26 cellular contexts compared by ENCODE assay signal in the genomic region with DNA sequence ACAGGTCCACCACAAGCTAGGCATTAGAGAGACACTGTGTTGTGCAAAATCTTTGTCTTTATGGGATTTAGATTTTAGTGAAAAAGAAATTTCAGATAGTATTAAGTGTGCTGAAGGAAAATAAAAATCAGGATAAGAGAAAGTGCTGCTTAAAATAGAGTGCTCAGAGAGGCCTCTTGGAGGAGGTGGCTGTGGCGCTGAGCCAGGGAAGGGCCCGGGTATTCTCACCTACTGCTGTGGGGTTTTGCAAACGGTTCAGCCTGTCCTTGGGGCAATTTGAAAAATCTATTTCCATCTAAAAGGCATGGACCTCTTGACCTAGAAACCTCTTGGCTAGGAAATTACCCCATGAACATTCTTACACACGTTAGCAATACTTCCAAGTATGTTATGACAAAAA.
"Had no signal": no experiment of that assay in that cellular context is flagged by ENCODE, and none has a peak within 500 bp of the region (broad histone marks: within the 10 kb centered on the region; RNA-seq: fewer than 3 reads in every experiment).

No MANE protein-coding gene starts in this region.

- H3K4me3 ChIP-seq: ascending aorta, breast epithelium, cardiac muscle cell, esophagus muscularis mucosa, gastroesophageal sphincter had no signal

- H3K9me3 ChIP-seq: ascending aorta, breast epithelium had no signal

- ATAC-seq: activated CD4-positive, alpha-beta T cell treated with anti-CD3 and anti-CD28 coated beads for 36 hours; activated CD8-positive, alpha-beta memory T cell treated with anti-CD3 and anti-CD28 coated beads, Interleukin-2, amount 10 ng/mL, durations not matched to agents 7 days and 5 days; activated CD8-positive, alpha-beta T cell treated with anti-CD3 and anti-CD28 coated beads, Interleukin-2, amount 10 ng/mL, durations not matched to agents 7 days and 5 days; activated naive CD8-positive, alpha-beta T cell treated with anti-CD3 and anti-CD28 coated beads, Interleukin-2, amount 50 U/mL, for 24 hours; effector memory CD8-positive, alpha-beta T cell; gastroesophageal sphincter had no signal

- H3K27ac ChIP-seq: ascending aorta, breast epithelium, cardiac muscle cell, esophagus muscularis mucosa, gastroesophageal sphincter had no signal

- H3K4me1 ChIP-seq: ascending aorta, breast epithelium, esophagus muscularis mucosa, gastroesophageal sphincter had no signal

- H3K27me3 ChIP-seq: ascending aorta, breast epithelium, cardiac muscle cell had no signal

- H3K36me3 ChIP-seq: ascending aorta, breast epithelium, cardiac muscle cell, esophagus muscularis mucosa, gastroesophageal sphincter had no signal

- DNase-seq: activated CD4-positive, alpha-beta memory T cell treated with anti-CD3 and anti-CD28 coated beads for 36 hours; activated CD4-positive, alpha-beta T cell treated with anti-CD3 and anti-CD28 coated beads for 36 hours; activated CD4-positive, alpha-beta T cell treated with anti-CD3 and anti-CD28 coated beads, Interleukin-2, amount 10 ng/mL, durations not matched to agents 24 days and 14 days; activated CD4-positive, CD25-positive, alpha-beta regulatory T cell; activated CD4-positive, CD25-positive, alpha-beta regulatory T cell treated with anti-CD3 and anti-CD28 coated beads, Interleukin-2, amount 50 U/mL, for 72 hours; activated CD8-positive, alpha-beta memory T cell treated with anti-CD3 and anti-CD28 coated beads, Interleukin-2, amount 10 ng/mL, durations not matched to agents 7 days and 5 days; activated CD8-positive, alpha-beta memory T cell treated with anti-CD3 and anti-CD28 coated beads, Interleukin-2, amount 50 U/mL, for 4 hours; activated CD8-positive, alpha-beta T cell treated with anti-CD3 and anti-CD28 coated beads, Interleukin-2, amount 10 ng/mL, durations not matched to agents 7 days and 5 days; activated effector memory CD4-positive, alpha-beta T cell treated with anti-CD3 and anti-CD28 coated beads, Interleukin-2, amount 50 U/mL, for 16 hours; activated naive CD4-positive, alpha-beta T cell treated with anti-CD3 and anti-CD28 coated beads for 36 hours; activated naive CD8-positive, alpha-beta T cell treated with anti-CD3 and anti-CD28 coated beads for 36 hours; activated naive CD8-positive, alpha-beta T cell treated with anti-CD3 and anti-CD28 coated beads, Interleukin-2, amount 50 U/mL, for 24 hours; activated T-cell treated with anti-CD3 and anti-CD28 coated beads, Interleukin-2, amount 50 U/mL, for 1 hour; activated T-cell treated with anti-CD3 and anti-CD28 coated beads, Interleukin-2, amount 50 U/mL, for 48 hours; cortex of kidney; dermis blood vessel endothelial cell; effector CD4-positive, alpha-beta T cell; effector memory CD8-positive, alpha-beta T cell; erythroblast; foreskin melanocyte; T-helper 2 cell had no signal
